ENCODE assay signal across 25 cellular contexts in the genomic region with DNA sequence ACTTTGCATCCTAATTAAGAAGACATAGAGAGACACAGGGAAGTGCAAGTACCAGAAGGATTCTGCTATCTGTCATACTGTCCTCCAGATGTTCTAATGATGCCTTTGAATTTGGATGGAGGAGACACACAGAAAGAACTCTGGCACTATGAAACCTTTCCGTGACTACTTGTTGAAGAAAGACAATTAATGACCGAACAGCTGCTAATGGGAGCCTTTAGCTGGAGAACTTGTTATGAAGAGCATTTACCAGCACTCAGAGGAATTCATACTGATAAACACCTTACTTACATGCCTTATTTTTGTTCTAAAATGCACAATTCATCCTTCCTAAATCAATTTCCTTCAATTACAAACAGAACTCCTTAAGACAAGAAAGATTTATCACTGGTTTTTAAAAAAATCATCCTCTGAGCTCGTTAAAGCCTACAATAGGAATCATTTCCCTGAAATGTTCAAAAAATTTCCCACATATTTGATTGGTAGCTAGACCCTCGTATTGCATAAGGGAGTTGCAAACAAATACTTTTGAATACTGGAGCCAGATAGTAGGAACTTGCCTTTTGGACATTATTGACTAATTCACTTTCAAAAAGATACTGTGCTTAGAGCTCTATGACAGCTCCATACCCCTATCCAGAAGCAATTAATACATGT.
"Had no signal": no experiment of that assay in that cellular context is flagged by ENCODE, and none has a peak within 500 bp of the region (broad histone marks: within the 10 kb centered on the region; RNA-seq: fewer than 3 reads in every experiment).

No MANE protein-coding gene starts in this region.

- H3K27me3 ChIP-seq: left lung, right lobe of liver, stomach, testis, thyroid gland, upper lobe of right lung had no signal

- H3K36me3 ChIP-seq: left lung, lower lobe of right lung, right lobe of liver, stomach, thyroid gland, upper lobe of right lung had no signal

- H3K79me2 ChIP-seq: parathyroid adenoma had no signal

- H3K9ac ChIP-seq: parathyroid adenoma had no signal

- ATAC-seq: left colon; left lung; lower lobe of right lung; natural killer cell treated with Interleukin-12 subunit alpha and Interleukin-12 subunit beta and Interleukin-15 and Interleukin-18, amount 100 ng/mL, for 72 hours; psoas muscle; right lobe of liver; stimulated activated naive B cell treated with anti-CD40 and anti-IgM and Interleukin-4, amounts not matched to agents 10 μg/mL and 1 μg/mL and 100 μg/mL, for 72 hours; stimulated activated naive CD8-positive, alpha-beta T cell treated with anti-CD3 and anti-CD28 coated beads, Interleukin-15, Interleukin-2, amounts not matched to agents 100 U/mL and 50 U/mL, for 24 hours; upper lobe of right lung had no signal

- DNase-seq: hippocampal formation; kidney; left colon; left lung; lower lobe of right lung; mammary epithelial cell; mesenchymal stem cell; naive B cell; nucleus accumbens; psoas muscle; right lobe of liver; stimulated activated CD4-positive, alpha-beta T cell treated with anti-CD3 and anti-CD28 coated beads, Interleukin-12 subunit alpha, Interleukin-12 subunit beta, amount 100 ng/mL, for 4 hours; stimulated activated CD4-positive, alpha-beta T cell treated with anti-CD3 and anti-CD28 coated beads, Interleukin-15, amount 100 ng/mL, for 24 hours; stimulated activated CD4-positive, alpha-beta T cell treated with anti-CD3 and anti-CD28 coated beads, Interleukin-2, amount 100 ng/mL, for 24 hours; stimulated activated CD4-positive, alpha-beta T cell treated with anti-CD3 and anti-CD28 coated beads, Interleukin-4, amount 100 ng/mL, for 1 hour; stimulated activated naive B cell treated with anti-CD40 and anti-IgM and Interleukin-4, amounts not matched to agents 10 μg/mL and 1 μg/mL and 100 μg/mL, for 72 hours; stimulated activated naive CD8-positive, alpha-beta T cell treated with anti-CD3 and anti-CD28 coated beads, Interleukin-15, Interleukin-2, amounts not matched to agents 100 U/mL and 50 U/mL, for 24 hours; stomach; testis; thyroid gland; trophoblast cell; upper lobe of right lung had no signal

- H2AFZ ChIP-seq: parathyroid adenoma had no signal

- H3K27ac ChIP-seq: left lung, lower lobe of right lung, parathyroid adenoma, psoas muscle, right lobe of liver, skin epidermis, stomach, testis, thyroid gland, upper lobe of right lung had no signal

- H3K4me1 ChIP-seq: left lung, lower lobe of right lung, parathyroid adenoma, psoas muscle, right lobe of liver, stomach, testis, thyroid gland, upper lobe of right lung had no signal

- H3K4me3 ChIP-seq: left lung, lower lobe of right lung, psoas muscle, right lobe of liver, skin epidermis, stomach, testis, thyroid gland, upper lobe of right lung had no signal

- H3K9me3 ChIP-seq: left lung, lower lobe of right lung, psoas muscle, right lobe of liver, stomach, testis, thyroid gland, upper lobe of right lung had no signal
